Comparison of ENCODE assay signal across 19 cellular contexts in the genomic region with DNA sequence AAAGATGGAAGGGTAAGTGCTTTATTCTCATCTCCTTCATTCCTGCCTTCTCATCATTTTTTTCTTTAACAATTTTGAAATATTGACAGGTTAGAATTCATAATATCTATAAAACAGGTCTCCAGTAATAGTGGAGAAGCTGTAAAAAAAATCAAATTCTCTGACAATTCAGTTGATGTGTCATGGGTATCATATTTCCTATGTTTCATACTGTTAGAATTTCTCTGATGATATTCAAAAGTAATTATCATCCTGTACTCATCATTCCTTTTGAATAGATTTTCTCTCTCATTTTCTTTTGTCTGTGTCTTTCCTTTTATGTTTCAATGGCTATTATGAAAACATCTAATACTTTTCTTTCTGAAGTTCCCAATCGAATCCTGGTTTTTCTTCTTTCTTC.
"Had no signal": no experiment of that assay in that cellular context is flagged by ENCODE, and none has a peak within 500 bp of the region (broad histone marks: within the 10 kb centered on the region; RNA-seq: fewer than 3 reads in every experiment).

No MANE protein-coding gene starts in this region.

- H3K27ac Mint-ChIP-seq: activated CD4-positive, alpha-beta T cell treated with anti-CD3 and anti-CD28 coated beads, Interleukin-2, amount 10 ng/mL, durations not matched to agents 7 days and 5 days; activated CD8-positive, alpha-beta T cell treated with anti-CD3 and anti-CD28 coated beads, Interleukin-2, amount 10 ng/mL, durations not matched to agents 7 days and 5 days; memory B cell; stimulated activated naive CD8-positive, alpha-beta T cell treated with anti-CD3 and anti-CD28 coated beads, Interleukin-15, Interleukin-2, amounts not matched to agents 100 ng/mL and 50 ng/mL, for 24 hours; type B pancreatic cell had no signal

- H3K4me1 ChIP-seq: psoas muscle, suprapubic skin had no signal

- H3K27me3 ChIP-seq: brain microvascular endothelial cell, suprapubic skin had no signal

- H3K36me3 Mint-ChIP-seq: memory B cell had no signal

- H3K27me3 Mint-ChIP-seq: activated CD4-positive, alpha-beta T cell treated with anti-CD3 and anti-CD28 coated beads, Interleukin-2, amount 10 ng/mL, durations not matched to agents 7 days and 5 days; central memory CD8-positive, alpha-beta T cell; memory B cell; stimulated activated naive CD8-positive, alpha-beta T cell treated with anti-CD3 and anti-CD28 coated beads, Interleukin-15, Interleukin-2, amounts not matched to agents 100 ng/mL and 50 ng/mL, for 24 hours; type B pancreatic cell had no signal

- H3K4me3 ChIP-seq: coronary artery, psoas muscle, skin epidermis, suprapubic skin had no signal

- H3K27ac ChIP-seq: brain microvascular endothelial cell, coronary artery, psoas muscle, skin epidermis, suprapubic skin had no signal

- H3K4me1 Mint-ChIP-seq: activated CD4-positive, alpha-beta T cell treated with anti-CD3 and anti-CD28 coated beads, Interleukin-2, amount 10 ng/mL, durations not matched to agents 7 days and 5 days; central memory CD8-positive, alpha-beta T cell; memory B cell; neural crest cell had no signal

- H3K9me3 Mint-ChIP-seq: activated CD4-positive, alpha-beta T cell treated with anti-CD3 and anti-CD28 coated beads, Interleukin-2, amount 10 ng/mL, durations not matched to agents 7 days and 5 days; activated T-cell treated with anti-CD3 and anti-CD28 coated beads, Interleukin-2, amount 50 U/mL, for 4 hours; central memory CD8-positive, alpha-beta T cell; neural crest cell; stimulated activated naive CD8-positive, alpha-beta T cell treated with anti-CD3 and anti-CD28 coated beads, Interleukin-15, Interleukin-2, amounts not matched to agents 100 ng/mL and 50 ng/mL, for 24 hours; type B pancreatic cell had no signal

- H3K9me3 ChIP-seq: psoas muscle, suprapubic skin had no signal

- H3K36me3 ChIP-seq: brain microvascular endothelial cell, suprapubic skin had no signal

- H3K4me3 Mint-ChIP-seq: activated CD4-positive, alpha-beta T cell treated with anti-CD3 and anti-CD28 coated beads, Interleukin-2, amount 10 ng/mL, durations not matched to agents 7 days and 5 days; activated CD8-positive, alpha-beta T cell treated with anti-CD3 and anti-CD28 coated beads, Interleukin-2, amount 10 ng/mL, durations not matched to agents 7 days and 5 days; activated T-cell treated with anti-CD3 and anti-CD28 coated beads, Interleukin-2, amount 50 U/mL, for 4 hours; central memory CD8-positive, alpha-beta T cell; memory B cell; neural crest cell; stimulated activated naive CD8-positive, alpha-beta T cell treated with anti-CD3 and anti-CD28 coated beads, Interleukin-15, Interleukin-2, amounts not matched to agents 100 ng/mL and 50 ng/mL, for 24 hours; type B pancreatic cell had no signal

- ATAC-seq: activated CD8-positive, alpha-beta T cell treated with anti-CD3 and anti-CD28 coated beads, Interleukin-2, amount 10 ng/mL, durations not matched to agents 7 days and 5 days; activated T-cell treated with anti-CD3 and anti-CD28 coated beads, Interleukin-2, amount 50 U/mL, for 4 hours; psoas muscle; right cardiac atrium had no signal

- DNase-seq: activated CD4-positive, alpha-beta T cell treated with anti-CD3 and anti-CD28 coated beads, Interleukin-2, amount 10 ng/mL, durations not matched to agents 7 days and 5 days; activated CD4-positive, CD25-positive, alpha-beta regulatory T cell; activated CD8-positive, alpha-beta T cell treated with anti-CD3 and anti-CD28 coated beads, Interleukin-2, amount 10 ng/mL, durations not matched to agents 7 days and 5 days; activated effector memory CD4-positive, alpha-beta T cell treated with Interleukin-2 at 50 U/mL for 16 hours; activated naive CD4-positive, alpha-beta T cell treated with anti-CD3 and anti-CD28 coated beads, Interleukin-2, amount 50 U/mL, for 16 hours; activated T-cell treated with anti-CD3 and anti-CD28 coated beads, Interleukin-2, amount 50 U/mL, for 4 hours; aorta; brain microvascular endothelial cell; psoas muscle; right cardiac atrium; T1000 had no signal
